22 cellular contexts compared by ENCODE assay signal in genomic region chr16:25897677-25898076, GRCh38.
"Had no signal": no experiment of that assay in that cellular context is flagged by ENCODE, and none has a peak within 500 bp of the region (broad histone marks: within the 10 kb centered on the region; RNA-seq: fewer than 3 reads in every experiment).

No MANE protein-coding gene starts in this region.

- H3K4me1 ChIP-seq: adrenal gland had no signal

- H3K4me3 ChIP-seq: adrenal gland, MG63, SK-N-MC had no signal

- ATAC-seq: activated CD8-positive, alpha-beta T cell treated with anti-CD3 and anti-CD28 coated beads for 36 hours; activated T-cell treated with anti-CD3 and anti-CD28 coated beads, Interleukin-2, amount 50 U/mL, for 72 hours had no signal

- H3K27ac ChIP-seq: adrenal gland, VCaP had no signal

- H3K9me3 ChIP-seq: adrenal gland, MG63 had no signal

- H3K27me3 ChIP-seq: adrenal gland, MG63 had no signal

- H3K9me3 Mint-ChIP-seq: activated CD8-positive, alpha-beta T cell treated with anti-CD3 and anti-CD28 coated beads for 36 hours; activated T-cell treated with anti-CD3 and anti-CD28 coated beads, Interleukin-2, amount 50 U/mL, for 72 hours; activated T-helper 2 cell treated with anti-CD3 and anti-CD28 coated beads, Interferon-gamma antibody, Interleukin-2, Interleukin-4, amounts not matched to agents 10 μg/mL and 5 μg/mL and 100 μg/mL, durations not matched to agents 14 hours and 24 hours and 36 hours; central memory CD8-positive, alpha-beta T cell had no signal

- H3K36me3 ChIP-seq: adrenal gland, MG63 had no signal

- H3K36me3 Mint-ChIP-seq: activated naive CD8-positive, alpha-beta T cell treated with anti-CD3 and anti-CD28 coated beads, Interleukin-2, amount 10 ng/mL, durations not matched to agents 7 days and 5 days; IgD-negative memory B cell had no signal

- H3K4me3 Mint-ChIP-seq: activated CD8-positive, alpha-beta T cell treated with anti-CD3 and anti-CD28 coated beads for 36 hours; activated naive CD8-positive, alpha-beta T cell treated with anti-CD3 and anti-CD28 coated beads, Interleukin-2, amount 10 ng/mL, durations not matched to agents 7 days and 5 days; activated T-cell treated with anti-CD3 and anti-CD28 coated beads, Interleukin-2, amount 50 U/mL, for 72 hours; central memory CD8-positive, alpha-beta T cell; IgD-negative memory B cell had no signal

- H3K4me1 Mint-ChIP-seq: activated naive CD8-positive, alpha-beta T cell treated with anti-CD3 and anti-CD28 coated beads, Interleukin-2, amount 10 ng/mL, durations not matched to agents 7 days and 5 days; central memory CD8-positive, alpha-beta T cell; IgD-negative memory B cell had no signal

- H3K27ac Mint-ChIP-seq: activated CD8-positive, alpha-beta T cell treated with anti-CD3 and anti-CD28 coated beads for 36 hours; activated naive CD8-positive, alpha-beta T cell treated with anti-CD3 and anti-CD28 coated beads, Interleukin-2, amount 10 ng/mL, durations not matched to agents 7 days and 5 days; activated T-cell treated with anti-CD3 and anti-CD28 coated beads, Interleukin-2, amount 50 U/mL, for 72 hours; activated T-helper 2 cell treated with anti-CD3 and anti-CD28 coated beads, Interferon-gamma antibody, Interleukin-2, Interleukin-4, amounts not matched to agents 10 μg/mL and 5 μg/mL and 100 μg/mL, durations not matched to agents 14 hours and 24 hours and 36 hours; IgD-negative memory B cell had no signal

- DNase-seq: activated CD4-positive, alpha-beta T cell treated with anti-CD3 and anti-CD28 coated beads, Interleukin-2, amount 50 U/mL, for 1 hour; activated CD4-positive, CD25-positive, alpha-beta regulatory T cell; activated CD8-positive, alpha-beta memory T cell treated with anti-CD3 and anti-CD28 coated beads, Interleukin-2, amount 50 U/mL, for 4 hours; activated CD8-positive, alpha-beta T cell treated with anti-CD3 and anti-CD28 coated beads for 36 hours; activated naive CD4-positive, alpha-beta T cell treated with anti-CD3 and anti-CD28 coated beads, Interleukin-2, amount 50 U/mL, for 16 hours; activated naive CD8-positive, alpha-beta T cell treated with anti-CD3 and anti-CD28 coated beads, Interleukin-2, amount 10 ng/mL, durations not matched to agents 7 days and 5 days; activated T-cell treated with anti-CD3 and anti-CD28 coated beads, Interleukin-2, amount 50 U/mL, for 72 hours; adrenal gland; KG1; MG63; NCI-H1105; NCI-H1436; NCI-H1694 treated with DMSO at 0.1 percent for 48 hours; NCI-H2029 treated with DMSO at 0.1 percent for 48 hours; NCI-H510A treated with DMSO at 0.1 percent for 48 hours; NCI-H69; T-helper 1 cell had no signal
